ENCODE assay signal across 13 cellular contexts in the genomic region with DNA sequence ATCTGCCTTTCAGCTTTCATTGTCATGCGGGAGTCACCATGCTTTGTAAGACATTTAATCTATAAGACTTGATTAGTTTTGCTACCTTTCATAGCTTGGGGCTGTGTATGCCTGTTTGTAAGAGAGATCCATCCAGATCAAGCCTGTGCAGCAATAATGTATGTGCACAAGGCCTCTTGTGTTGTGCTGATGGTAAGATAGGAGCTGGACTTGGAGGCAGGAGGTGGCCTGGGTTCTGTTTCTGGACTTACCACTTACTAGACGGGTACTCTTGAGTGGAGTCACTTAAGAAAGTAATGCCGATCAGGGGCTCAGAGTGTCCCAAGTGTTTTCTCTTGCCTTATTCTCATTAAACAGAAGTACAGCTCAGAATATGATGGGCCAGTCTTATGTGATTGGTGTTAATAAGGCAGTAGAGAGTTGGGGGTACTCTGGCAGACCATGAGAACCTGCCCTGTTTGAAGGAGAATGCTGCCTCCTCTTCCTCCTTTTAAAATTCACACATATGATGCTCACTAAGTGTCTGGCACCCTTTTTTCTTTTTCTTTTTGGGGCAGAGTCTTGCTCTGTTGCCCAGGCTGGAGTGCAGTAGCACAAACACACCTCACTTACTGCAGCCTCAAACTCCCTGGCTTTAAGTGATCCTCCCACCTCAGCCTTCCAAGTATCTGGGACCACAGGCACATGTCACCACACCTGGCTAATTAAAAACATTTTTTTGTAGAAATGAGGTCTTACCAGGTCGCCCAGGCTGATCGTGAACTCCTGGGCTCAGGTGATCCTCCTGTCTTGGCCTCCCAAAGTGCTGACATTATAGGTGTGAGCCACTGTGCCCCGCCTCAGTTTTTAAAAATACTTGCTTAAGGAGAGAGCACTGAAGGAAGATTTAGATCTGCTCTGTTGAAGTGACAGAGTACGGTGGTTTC. TPM values are rescaled to one million over a fixed set of nuclear protein-coding genes. Genes with fewer than 3 reads are reported as not detected.
DNase-seq lines count a peak whose midpoint lies in the region; ATAC-seq and TF ChIP-seq lines count a peak whose summit lies in the region.
"Had no signal": no experiment of that assay in that cellular context is flagged by ENCODE, and none has a peak within 500 bp of the region (broad histone marks: within the 10 kb centered on the region; RNA-seq: fewer than 3 reads in every experiment).

No MANE protein-coding gene starts in this region.

- H3K36me3 Mint-ChIP-seq in CD14-positive monocyte = peaks cover 7 to 11% of the 10 kb centered on the region in 2 donors
- no peaks in the 10 kb centered on the region for H3K36me3 Mint-ChIP-seq in Calu3 (ENCODE audit: insufficient read depth, unreplicated experiment)
- H3K36me3 Mint-ChIP-seq in activated naive CD8-positive, alpha-beta T cell treated with anti-CD3 and anti-CD28 coated beads for 36 hours = peaks cover 15% of the 10 kb centered on the region
- no peaks in the 10 kb centered on the region for H3K36me3 Mint-ChIP-seq in natural killer cell treated with Interleukin-12 subunit alpha and Interleukin-12 subunit beta and Interleukin-15 and Interleukin-18, amount 100 ng/mL, for 72 hours

- TF ChIP-seq CTCF in CD14-positive monocyte (IDR thresholded peaks at IDR 0.05) = no peak
- TF ChIP-seq CTCF in Calu3 (IDR thresholded peaks at IDR 0.05; ENCODE audit: unreplicated experiment) = no peak

- TF ChIP-seq POLR2A in GM18505 (IDR thresholded peaks at IDR 0.05; ENCODE audit: borderline replicate concordance, extremely low read depth, insufficient read depth, insufficient read length) = no peak

- CTCF ChIA-PET in Calu3 (lab: Charles Lee) = interaction anchor here (0.6 to 1.0 kb wide), 2 partner anchors 24 to 53 kb away, joined by 3 to 5 read pairs; no protein-coding TSS in a partner anchor

- peaks cover 0 to 2% (median 0%) of the 10 kb centered on the region in 7 donors for H3K9me3 Mint-ChIP-seq in CD14-positive monocyte
- no peaks in the 10 kb centered on the region for H3K9me3 Mint-ChIP-seq in Calu3 (ENCODE audit: low read depth, unreplicated experiment)
- peaks cover 1% of the 10 kb centered on the region for H3K9me3 Mint-ChIP-seq in activated naive CD8-positive, alpha-beta T cell treated with anti-CD3 and anti-CD28 coated beads for 36 hours
- H3K9me3 Mint-ChIP-seq in natural killer cell treated with Interleukin-12 subunit alpha and Interleukin-12 subunit beta and Interleukin-15 and Interleukin-18, amount 100 ng/mL, for 72 hours = no peaks in the 10 kb centered on the region

- H3K4me1 Mint-ChIP-seq in CD14-positive monocyte = peaks cover 91% of the 10 kb centered on the region
- peaks cover 45% of the 10 kb centered on the region for H3K4me1 Mint-ChIP-seq in Calu3 (ENCODE audit: low read depth, unreplicated experiment)
- H3K4me1 Mint-ChIP-seq in activated naive CD8-positive, alpha-beta T cell treated with anti-CD3 and anti-CD28 coated beads for 36 hours = peaks cover 79% of the 10 kb centered on the region
- peaks cover 66 to 77% of the 10 kb centered on the region in 2 donors for H3K4me1 Mint-ChIP-seq in natural killer cell treated with Interleukin-12 subunit alpha and Interleukin-12 subunit beta and Interleukin-15 and Interleukin-18, amount 100 ng/mL, for 72 hours (ENCODE audit: low read depth in 2 of 2)

- DNase-seq in CD14-positive monocyte (ENCODE audit: low spot score) (no peak), Calu3 (no peak), putamen (ENCODE audit: low spot score) (no peak)
- DNase-seq in activated naive CD8-positive, alpha-beta T cell treated with anti-CD3 and anti-CD28 coated beads for 36 hours = no peak
- no peak for DNase-seq in natural killer cell treated with Interleukin-12 subunit alpha and Interleukin-12 subunit beta and Interleukin-15 and Interleukin-18, amount 100 ng/mL, for 72 hours (ENCODE audit: low spot score)
- no peak for DNase-seq in effector CD8-positive, alpha-beta T cell (lab: John Stamatoyannopoulos, UW)
- DNase-seq: amygdala, hippocampal formation, NCI-H1930, NCI-H748 treated with DMSO at 0.1 percent for 48 hours, psoas muscle had no signal

- peaks cover 0 to 3% (median 0%) of the 10 kb centered on the region in 3 donors for H3K27me3 Mint-ChIP-seq in CD14-positive monocyte (ENCODE audit: low read depth in 3 of 3)
- H3K27me3 Mint-ChIP-seq in Calu3 (ENCODE audit: unreplicated experiment) = no peaks in the 10 kb centered on the region
- no peaks in the 10 kb centered on the region for H3K27me3 Mint-ChIP-seq in activated naive CD8-positive, alpha-beta T cell treated with anti-CD3 and anti-CD28 coated beads for 36 hours
- no peaks in the 10 kb centered on the region for H3K27me3 Mint-ChIP-seq in natural killer cell treated with Interleukin-12 subunit alpha and Interleukin-12 subunit beta and Interleukin-15 and Interleukin-18, amount 100 ng/mL, for 72 hours

- no TSS peak for BruUV-seq in Calu3 (replicated peaks; lab: Mats Ljungman, UMichigan)

- peak overlapping the region; percentile 49 to 93 (median 85) for H3K27ac Mint-ChIP-seq in CD14-positive monocyte
- peak overlapping the region; percentile 8 for H3K27ac Mint-ChIP-seq in Calu3 (ENCODE audit: unreplicated experiment)
- peak overlapping the region; percentile 94 for H3K27ac Mint-ChIP-seq in activated naive CD8-positive, alpha-beta T cell treated with anti-CD3 and anti-CD28 coated beads for 36 hours
- peak overlapping the region; percentile 100 for H3K27ac Mint-ChIP-seq in natural killer cell treated with Interleukin-12 subunit alpha and Interleukin-12 subunit beta and Interleukin-15 and Interleukin-18, amount 100 ng/mL, for 72 hours

- no peak for ATAC-seq in natural killer cell treated with Interleukin-12 subunit alpha and Interleukin-12 subunit beta and Interleukin-15 and Interleukin-18, amount 100 ng/mL, for 72 hours
- ATAC-seq in GM21786 (IDR thresholded peaks at IDR 0.05; ENCODE audit: unreplicated experiment) = no peak
- ATAC-seq in GM18505 (IDR thresholded peaks at IDR 0.05; ENCODE audit: unreplicated experiment) = no peak
- ATAC-seq: psoas muscle had no signal

- H3K4me3 Mint-ChIP-seq in CD14-positive monocyte (no peak overlapping the region), Calu3 (ENCODE audit: low read depth, unreplicated experiment) (no peak overlapping the region)
- H3K4me3 Mint-ChIP-seq in activated naive CD8-positive, alpha-beta T cell treated with anti-CD3 and anti-CD28 coated beads for 36 hours = peak overlapping the region; percentile 2
- peak overlapping the region; percentile 88 for H3K4me3 Mint-ChIP-seq in natural killer cell treated with Interleukin-12 subunit alpha and Interleukin-12 subunit beta and Interleukin-15 and Interleukin-18, amount 100 ng/mL, for 72 hours

- intact Hi-C loops in CD14-positive monocyte (cut with micrococcal nuclease) (loop anchor here in 1 of 2 donors (10.0 kb wide), 1 partner anchor 53 kb away; no protein-coding TSS in a partner anchor), Calu3 (cut with micrococcal nuclease; ENCODE audit: unreplicated experiment) (loop anchor here (5.0 kb wide), 1 partner anchor 41 kb away; no protein-coding TSS in a partner anchor)

RNA-seq across cellular contexts. Expression of a gene that starts 31.0 kb away (rescaled TPM):
- polyA plus RNA-seq in CD14-positive monocyte = 10 to 100 TPM in 1 of 2 donors, 1 to 10 TPM in 1; 10.0 to 14.6 TPM
- 42.9 and 59.4 TPM in 2 replicates for total RNA-seq in Calu3 (2022)
- 10 to 100 TPM; 11.8 to 13.1 TPM for total RNA-seq in activated naive CD8-positive, alpha-beta T cell treated with anti-CD3 and anti-CD28 coated beads for 36 hours
- 10 to 100 TPM; 60.7 to 83.3 TPM for total RNA-seq in natural killer cell treated with Interleukin-12 subunit alpha and Interleukin-12 subunit beta and Interleukin-15 and Interleukin-18, amount 100 ng/mL, for 72 hours

Comparison
In these comparisons a context has a peak if more than half of its experiments do, and no peak if none do; other contexts are left out.
1. H3K27ac Mint-ChIP-seq: peak in every context shown above with its lines; median percentile 100 in natural killer cell treated with Interleukin-12 subunit alpha and Interleukin-12 subunit beta and Interleukin-15 and Interleukin-18, amount 100 ng/mL, for 72 hours; 94 in activated naive CD8-positive, alpha-beta T cell treated with anti-CD3 and anti-CD28 coated beads for 36 hours; 85 in CD14-positive monocyte; 8 in Calu3.
2. H3K4me3 Mint-ChIP-seq: peak in activated naive CD8-positive, alpha-beta T cell treated with anti-CD3 and anti-CD28 coated beads for 36 hours (single experiment) and natural killer cell treated with Interleukin-12 subunit alpha and Interleukin-12 subunit beta and Interleukin-15 and Interleukin-18, amount 100 ng/mL, for 72 hours (single experiment); none in CD14-positive monocyte (0 of 2) and Calu3 (single experiment).